In the genomic region with DNA sequence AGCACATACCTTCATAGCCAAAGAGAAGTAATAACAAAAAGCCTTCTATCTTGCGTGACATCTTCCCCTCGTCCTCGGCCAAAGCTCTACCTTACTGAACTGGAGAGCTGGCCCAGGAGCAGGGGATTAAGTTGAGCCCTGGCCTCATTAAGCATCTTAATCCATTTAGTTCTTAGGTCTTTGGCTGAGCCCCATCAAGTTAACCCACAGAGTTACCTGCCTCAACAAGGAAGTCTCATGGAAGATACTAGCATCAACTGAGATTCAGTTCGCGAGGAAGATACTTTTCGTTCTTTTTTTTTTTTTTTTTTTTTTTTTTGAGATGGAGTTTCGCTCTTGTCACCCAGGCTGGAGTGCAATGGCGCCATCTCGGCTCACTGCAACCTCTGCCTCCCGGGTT, we compare ENCODE assay signal across 1 cellular context.
TF ChIP-seq lines count a peak whose summit lies in the region.

Gene RS1 (minus strand): TSS at position 101 of the 400 bp plus-strand sequence. CDS start 40 bp downstream, at position 61.

TF ChIP-seq in WTC11, 78 proteins besides CTCF, POLR2A, EP300 and RAD21 (continued from another document):
- TF ChIP-seq ZMAT4 (CRISPR knock-in tag; IDR thresholded peaks at IDR 0.05): no peak
- TF ChIP-seq MXD4 (CRISPR knock-in tag; IDR thresholded peaks at IDR 0.05; ENCODE audit: borderline replicate concordance): no peak
- TF ChIP-seq NFYB (CRISPR knock-in tag; conservative IDR thresholded peaks at IDR 0.05; ENCODE audit: low read depth): no peak
- TF ChIP-seq ARID4B (CRISPR knock-in tag; IDR thresholded peaks at IDR 0.05; ENCODE audit: borderline replicate concordance): no peak
- no peak for TF ChIP-seq ETV6 (CRISPR knock-in tag; IDR thresholded peaks at IDR 0.05)
- TF ChIP-seq SMAD4 (CRISPR knock-in tag; IDR thresholded peaks at IDR 0.05): no peak
- no peak for TF ChIP-seq JAZF1 (CRISPR knock-in tag; IDR thresholded peaks at IDR 0.05)
